ENCODE assay signal across 21 cellular contexts in genomic region chr14:95712398-95712797, GRCh38. TPM values are rescaled to one million over a fixed set of nuclear protein-coding genes. Genes with fewer than 3 reads are reported as not detected.
A peak's percentile ranks its signal among the peaks of the same experiment; 100 is the strongest.
DNase-seq lines count a peak whose midpoint lies in the region; ATAC-seq and TF ChIP-seq lines count a peak whose summit lies in the region.
"Had no signal": no experiment of that assay in that cellular context is flagged by ENCODE, and none has a peak within 500 bp of the region (broad histone marks: within the 10 kb centered on the region; RNA-seq: fewer than 3 reads in every experiment).

No MANE protein-coding gene starts in this region.

- H3K27ac ChIP-seq in OCI-LY3 (ENCODE audit: low read length) (peak overlapping the region; percentile 72), thyroid gland (no peak overlapping the region)

- H3K36me3 ChIP-seq in OCI-LY3 (replicated peaks; ENCODE audit: low read depth, low read length) = peaks cover 19% of the 10 kb centered on the region
- H3K36me3 ChIP-seq in thyroid gland = no peaks in the 10 kb centered on the region
- H3K36me3 ChIP-seq: MG63, Peyer's patch had no signal

- WGBS in lower leg skin, 2 donors = 87 to 89% methylated on average over 8 to 9 of the region's 9 CpGs
- 92 to 96% methylated on average over 9 of the region's 9 CpGs for WGBS in thyroid gland, 2 donors

- no peak for DNase-seq in stimulated activated naive CD8-positive, alpha-beta T cell treated with anti-CD3 and anti-CD28 coated beads, Interleukin-15, amount 100 ng/mL, for 72 hours
- DNase-seq in lower leg skin (ENCODE audit: low spot score in 2 of 2) (no peak), thyroid gland (no peak), NCI-H2029 treated with DMSO at 0.1 percent for 48 hours (lab: John Stamatoyannopoulos, UW) (no peak), SIG-M5 treated with dmso at 0.1 percent for 504 hours (lab: John Stamatoyannopoulos, UW; ENCODE audit: unreplicated experiment) (no peak), nucleus accumbens (lab: John Stamatoyannopoulos, UW) (no peak)
- DNase-seq: Calu3; CD4-positive, CD25-positive, alpha-beta regulatory T cell; KG1; MG63; NCI-H1092 treated with DMSO at 0.1 percent for 48 hours; NCI-H1694; NCI-H446 treated with DMSO at 0.1 percent for 48 hours; NCI-H774; Peyer's patch; SHP77 treated with DMSO at 0.1 percent for 48 hours; T-helper 2 cell had no signal

- no peaks in the 10 kb centered on the region for H4K20me1 ChIP-seq in OCI-LY3 (ENCODE audit: insufficient read depth, low read length)

- no peaks in the 10 kb centered on the region for H3K36me3 Mint-ChIP-seq in stimulated activated naive CD8-positive, alpha-beta T cell treated with anti-CD3 and anti-CD28 coated beads, Interleukin-15, Interleukin-2, amounts not matched to agents 100 ng/mL and 50 ng/mL, for 24 hours (ENCODE audit: low read depth)
- H3K36me3 Mint-ChIP-seq: CD4-positive, CD25-positive, alpha-beta regulatory T cell had no signal

- H3K27ac Mint-ChIP-seq in stimulated activated naive CD8-positive, alpha-beta T cell treated with anti-CD3 and anti-CD28 coated beads, Interleukin-15, Interleukin-2, amounts not matched to agents 100 ng/mL and 50 ng/mL, for 24 hours = peak overlapping the region; percentile 54
- H3K27ac Mint-ChIP-seq in stimulated activated naive CD8-positive, alpha-beta T cell treated with anti-CD3 and anti-CD28 coated beads, Interleukin-15, amount 100 ng/mL, for 72 hours = no peak overlapping the region
- H3K27ac Mint-ChIP-seq: GM23338 had no signal

- intact Hi-C loops in lower leg skin (cut with DNase I; ENCODE audit: low total_unique reads) = no loop called here
- intact Hi-C loops in thyroid gland (cut with DNase I) = no loop called here

- peaks cover 24% of the 10 kb centered on the region for H3K79me2 ChIP-seq in OCI-LY3 (ENCODE audit: low read length)

- H3K27me3 Mint-ChIP-seq in stimulated activated naive CD8-positive, alpha-beta T cell treated with anti-CD3 and anti-CD28 coated beads, Interleukin-15, Interleukin-2, amounts not matched to agents 100 ng/mL and 50 ng/mL, for 24 hours = peaks cover 16% of the 10 kb centered on the region
- H3K27me3 Mint-ChIP-seq in stimulated activated naive CD8-positive, alpha-beta T cell treated with anti-CD3 and anti-CD28 coated beads, Interleukin-15, amount 100 ng/mL, for 72 hours = peaks cover 56% of the 10 kb centered on the region

- H2AFZ ChIP-seq in OCI-LY3 (ENCODE audit: low read depth, low read length) = peak overlapping the region; percentile 31; the same call in 1 of the 2 replicates
- H2AFZ ChIP-seq: GM23338 had no signal

- H3K9me3 ChIP-seq in OCI-LY3 (ENCODE audit: insufficient read depth, low read length) (no peaks in the 10 kb centered on the region), thyroid gland (no peaks in the 10 kb centered on the region)
- H3K9me3 ChIP-seq: MG63, Peyer's patch had no signal

- no peaks in the 10 kb centered on the region for H3K9me3 Mint-ChIP-seq in stimulated activated naive CD8-positive, alpha-beta T cell treated with anti-CD3 and anti-CD28 coated beads, Interleukin-15, Interleukin-2, amounts not matched to agents 100 ng/mL and 50 ng/mL, for 24 hours
- H3K9me3 Mint-ChIP-seq in stimulated activated naive CD8-positive, alpha-beta T cell treated with anti-CD3 and anti-CD28 coated beads, Interleukin-15, amount 100 ng/mL, for 72 hours = no peaks in the 10 kb centered on the region
- H3K9me3 Mint-ChIP-seq: GM23338 had no signal

- H3K4me2 ChIP-seq in OCI-LY3 (ENCODE audit: low read length) = peak overlapping the region; percentile 67
- H3K4me2 ChIP-seq: GM23338 had no signal

- no peak for TF ChIP-seq POLR2A in lower leg skin (IDR thresholded peaks at IDR 0.05)
- TF ChIP-seq POLR2A in thyroid gland (IDR thresholded peaks at IDR 0.05) = no peak

- no peak for ATAC-seq in stimulated activated naive CD8-positive, alpha-beta T cell treated with anti-CD3 and anti-CD28 coated beads, Interleukin-15, amount 100 ng/mL, for 72 hours
- ATAC-seq: GM23338 had no signal

- H3K9ac ChIP-seq in OCI-LY3 (ENCODE audit: low read length) = peak overlapping the region; percentile 73

- H3K4me1 Mint-ChIP-seq in stimulated activated naive CD8-positive, alpha-beta T cell treated with anti-CD3 and anti-CD28 coated beads, Interleukin-15, Interleukin-2, amounts not matched to agents 100 ng/mL and 50 ng/mL, for 24 hours (ENCODE audit: low read depth) = peaks cover 4% of the 10 kb centered on the region
- H3K4me1 Mint-ChIP-seq in stimulated activated naive CD8-positive, alpha-beta T cell treated with anti-CD3 and anti-CD28 coated beads, Interleukin-15, amount 100 ng/mL, for 72 hours = no peaks in the 10 kb centered on the region
- H3K4me1 Mint-ChIP-seq: CD4-positive, CD25-positive, alpha-beta regulatory T cell had no signal

- no peak for TF ChIP-seq CTCF in OCI-LY3 (IDR thresholded peaks at IDR 0.05; ENCODE audit: low read depth, low read length)
- TF ChIP-seq CTCF in lower leg skin (IDR thresholded peaks at IDR 0.05) = no peak
- TF ChIP-seq CTCF in thyroid gland (IDR thresholded peaks at IDR 0.05) = no peak

- no peaks in the 10 kb centered on the region for H3K27me3 ChIP-seq in OCI-LY3 (ENCODE audit: low read depth, low read length)
- H3K27me3 ChIP-seq in thyroid gland = no peaks in the 10 kb centered on the region
- H3K27me3 ChIP-seq: MG63 had no signal

- H3K4me3 ChIP-seq in OCI-LY3 (ENCODE audit: low read length) (peak overlapping the region; percentile 79), lower leg skin (ENCODE audit: low read depth, poor library complexity, severe bottlenecking) (peak overlapping the region; percentile 2), thyroid gland (replicated peaks in 1 of 3) (no peak overlapping the region)
- H3K4me3 ChIP-seq: GM23338, MG63 had no signal

- H3K4me1 ChIP-seq in OCI-LY3 (ENCODE audit: low read length) (peaks cover 43% of the 10 kb centered on the region), thyroid gland (no peaks in the 10 kb centered on the region)
- H3K4me1 ChIP-seq: Peyer's patch had no signal

- H3K4me3 Mint-ChIP-seq in stimulated activated naive CD8-positive, alpha-beta T cell treated with anti-CD3 and anti-CD28 coated beads, Interleukin-15, Interleukin-2, amounts not matched to agents 100 ng/mL and 50 ng/mL, for 24 hours = peak overlapping the region; percentile 65
- H3K4me3 Mint-ChIP-seq in stimulated activated naive CD8-positive, alpha-beta T cell treated with anti-CD3 and anti-CD28 coated beads, Interleukin-15, amount 100 ng/mL, for 72 hours = no peak overlapping the region
- H3K4me3 Mint-ChIP-seq: CD4-positive, CD25-positive, alpha-beta regulatory T cell; GM23338 had no signal

RNA-seq across cellular contexts. Expression of gene TCL1A, which starts 1.5 kb away (rescaled TPM):
- total RNA-seq in lower leg skin (not detected), thyroid gland (not detected)
- total RNA-seq: A172, Calu3 had no signal

RNA-seq across cellular contexts. Expression of gene TCL1B, which starts 26.2 kb away (rescaled TPM):
- not detected for total RNA-seq in lower leg skin
- total RNA-seq in thyroid gland = not detected
- total RNA-seq: A172; Calu3; CD4-positive, CD25-positive, alpha-beta regulatory T cell; Peyer's patch had no signal

Comparison
In these comparisons a context has a peak if more than half of its experiments do, and no peak if none do; other contexts are left out.
1. H3K4me3 ChIP-seq: peak in OCI-LY3 (single experiment) and lower leg skin (single experiment); none in thyroid gland (0 of 3).